In the genomic region with DNA sequence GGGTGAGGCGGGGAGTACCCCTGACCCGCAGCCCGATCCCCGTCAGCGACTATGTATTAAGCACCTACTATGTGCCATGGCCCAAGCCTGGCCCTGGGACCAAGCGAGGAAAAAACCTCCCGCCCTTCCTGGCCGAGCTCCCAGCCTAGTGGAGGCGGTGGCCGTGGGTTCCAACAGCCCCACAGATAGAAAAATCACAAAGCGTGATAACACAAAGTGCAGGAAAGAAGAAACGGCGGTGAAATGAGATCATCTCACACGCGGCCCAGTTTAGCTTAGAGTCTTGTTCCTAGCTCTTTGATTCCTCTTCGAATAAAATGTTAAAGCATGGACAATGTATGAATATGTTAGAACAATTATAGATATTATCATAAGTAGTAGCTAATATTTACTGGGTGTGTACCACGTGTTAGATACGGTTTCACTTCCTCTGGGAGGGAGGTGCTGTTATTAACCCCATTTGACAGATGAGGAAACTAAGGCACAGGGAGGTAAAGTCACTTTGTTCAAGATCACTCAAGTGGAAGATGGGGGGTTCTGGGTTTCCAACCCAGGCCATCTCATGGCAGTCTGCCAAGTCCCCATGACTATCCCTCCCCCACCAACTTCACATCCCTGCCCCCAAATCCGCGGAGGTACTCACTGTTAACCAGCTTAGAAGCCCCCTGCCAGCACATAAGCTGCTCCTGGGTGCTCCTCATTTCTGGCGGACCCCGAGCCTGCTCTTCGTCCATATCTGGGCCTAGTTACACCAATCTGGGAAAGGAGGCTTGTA, we compare ENCODE assay signal across 9 cellular contexts. TPM values are rescaled to one million over a fixed set of nuclear protein-coding genes. Genes with fewer than 3 reads are reported as not detected.
DNase-seq lines count a peak whose midpoint lies in the region; ATAC-seq and TF ChIP-seq lines count a peak whose summit lies in the region.
"Had no signal": no experiment of that assay in that cellular context is flagged by ENCODE, and none has a peak within 500 bp of the region (broad histone marks: within the 10 kb centered on the region; RNA-seq: fewer than 3 reads in every experiment).

No MANE protein-coding gene starts in this region.

- no peak overlapping the region for H2AFZ ChIP-seq in SK-N-SH (ENCODE audit: low read depth)
- H2AFZ ChIP-seq in hepatocyte, result no peak overlapping the region

- H3K27me3 ChIP-seq in SK-N-SH (ENCODE audit: insufficient read depth) (peaks cover 41% of the 10 kb centered on the region; the same call in 1 of the 2 replicates), hepatocyte (peaks cover 27% of the 10 kb centered on the region)

- no peak for TF ChIP-seq EP300 in SK-N-SH (IDR thresholded peaks at IDR 0.05; ENCODE audit: borderline replicate concordance in 1 of 2, low read depth in 1 of 2, low read length in 1 of 2)

- H3K36me3 ChIP-seq in SK-N-SH (replicated peaks in 1 of 2; ENCODE audit: control insufficient read depth in 1 of 2, insufficient read depth in 2 of 2, low read length in 1 of 2) (no peaks in the 10 kb centered on the region), hepatocyte (replicated peaks; ENCODE audit: insufficient read depth, low read depth) (no peaks in the 10 kb centered on the region)
- H3K36me3 ChIP-seq: SJCRH30 had no signal

- ATAC-seq in GM21390 (IDR thresholded peaks at IDR 0.05; ENCODE audit: unreplicated experiment), result no peak

- H3K36me3 Mint-ChIP-seq in activated CD4-positive, alpha-beta T cell treated with anti-CD3 and anti-CD28 coated beads, Interleukin-2, amount 10 ng/mL, durations not matched to agents 24 days and 14 days (ENCODE audit: low read depth), result no peaks in the 10 kb centered on the region

- H3K4me2 ChIP-seq in SK-N-SH, result peak overlapping the region; percentile 73; the same call in 1 of the 2 replicates
- H3K4me2 ChIP-seq in hepatocyte, result peak overlapping the region; percentile 78

- peak overlapping the region; percentile 83 for H3K27ac Mint-ChIP-seq in activated CD4-positive, alpha-beta T cell treated with anti-CD3 and anti-CD28 coated beads, Interleukin-2, amount 10 ng/mL, durations not matched to agents 24 days and 14 days

- CTCF ChIA-PET in SK-N-SH (lab: Yijun Ruan, JAX), result interaction anchor here (0.7 to 5.1 kb wide), 35 partner anchors 11 to 216 kb away, joined by 3 to 59 read pairs (median 5); a partner anchor contains a TSS

- no peak overlapping the region for H3K9ac ChIP-seq in SK-N-SH

- H3F3A ChIP-seq in SK-N-SH (replicated peaks; ENCODE audit: insufficient read depth), result peaks cover 6% of the 10 kb centered on the region

- H3K9me3 Mint-ChIP-seq in activated CD4-positive, alpha-beta T cell treated with anti-CD3 and anti-CD28 coated beads, Interleukin-2, amount 10 ng/mL, durations not matched to agents 24 days and 14 days, result no peaks in the 10 kb centered on the region

- no peak overlapping the region for H3K27ac ChIP-seq in SK-N-SH (ENCODE audit: low read depth in 2 of 2, low read length in 1 of 2)
- no peak overlapping the region for H3K27ac ChIP-seq in hepatocyte
- peak overlapping the region; percentile 65 for H3K27ac ChIP-seq in temporal lobe (ENCODE audit: low read depth, low read length)
- H3K27ac ChIP-seq: SJCRH30 had no signal

- intact Hi-C loops in activated CD4-positive, alpha-beta T cell treated with anti-CD3 and anti-CD28 coated beads, Interleukin-2, amount 10 ng/mL, durations not matched to agents 24 days and 14 days (cut with micrococcal nuclease), result loop anchor here (1.0 kb wide), 2 partner anchors 13 to 126 kb away; a partner anchor contains a TSS

- POLR2A ChIA-PET in SK-N-SH (lab: Yijun Ruan, JAX), result no interaction called here

- TF ChIP-seq CTCF in SK-N-SH (IDR thresholded peaks at IDR 0.05) (peak; percentile 9; the same call in 1 of the 2 replicates), hepatocyte (IDR thresholded peaks at IDR 0.05; ENCODE audit: poor library complexity) (no peak)

- H3K4me3 Mint-ChIP-seq in activated CD4-positive, alpha-beta T cell treated with anti-CD3 and anti-CD28 coated beads, Interleukin-2, amount 10 ng/mL, durations not matched to agents 24 days and 14 days, result peak overlapping the region; percentile 87

- no peak for TF ChIP-seq RAD21 in SK-N-SH (IDR thresholded peaks at IDR 0.05; ENCODE audit: low read length)

- WGBS in SK-N-SH (ENCODE audit: low lambda C conversion rate), result 28% methylated on average over 21 of the region's 23 CpGs
- 16% methylated on average over 23 of the region's 23 CpGs for WGBS in hepatocyte (ENCODE audit: low lambda C conversion rate, missing lambda C conversion rate)

- H3K79me2 ChIP-seq in SK-N-SH (ENCODE audit: insufficient read depth), result no peaks in the 10 kb centered on the region
- no peaks in the 10 kb centered on the region for H3K79me2 ChIP-seq in hepatocyte

- H3K9me3 ChIP-seq in SK-N-SH, result no peaks in the 10 kb centered on the region
- H3K9me3 ChIP-seq in hepatocyte (ENCODE audit: low read depth), result no peaks in the 10 kb centered on the region
- H3K9me3 ChIP-seq: SJCRH30 had no signal

- H3K4me1 ChIP-seq in SK-N-SH (ENCODE audit: control insufficient read depth in 1 of 2, insufficient read depth in 2 of 2, low read depth in 1 of 2, low read length in 1 of 2) (peaks cover 0 to 25% of the 10 kb centered on the region in 2 experiments; a peak in 2 of 4 replicates), hepatocyte (ENCODE audit: insufficient read depth) (peaks cover 40% of the 10 kb centered on the region)
- H3K4me1 ChIP-seq: SJCRH30 had no signal

- peaks cover 31% of the 10 kb centered on the region for H3K4me1 Mint-ChIP-seq in activated CD4-positive, alpha-beta T cell treated with anti-CD3 and anti-CD28 coated beads, Interleukin-2, amount 10 ng/mL, durations not matched to agents 24 days and 14 days

- H3K27me3 Mint-ChIP-seq in activated CD4-positive, alpha-beta T cell treated with anti-CD3 and anti-CD28 coated beads, Interleukin-2, amount 10 ng/mL, durations not matched to agents 24 days and 14 days, result peaks cover 23% of the 10 kb centered on the region

- H3K4me3 ChIP-seq in SK-N-SH (ENCODE audit: low read depth in 2 of 2, low read length in 1 of 2) (peak overlapping the region in 1 of 2 experiments; percentile 41; a peak in 2 of 4 replicates), hepatocyte (no peak overlapping the region)
- H3K4me3 ChIP-seq: SJCRH30 had no signal

- H3K9me2 ChIP-seq in SK-N-SH (no peaks in the 10 kb centered on the region), hepatocyte (replicated peaks; ENCODE audit: insufficient read depth) (no peaks in the 10 kb centered on the region)

- H4K20me1 ChIP-seq in SK-N-SH (ENCODE audit: insufficient read depth), result no peaks in the 10 kb centered on the region
- H4K20me1 ChIP-seq in hepatocyte (ENCODE audit: insufficient read depth, poor library complexity, severe bottlenecking), result no peaks in the 10 kb centered on the region

- peak; percentile 63 for DNase-seq in activated CD4-positive, alpha-beta T cell treated with anti-CD3 and anti-CD28 coated beads, Interleukin-2, amount 10 ng/mL, durations not matched to agents 24 days and 14 days
- DNase-seq in activated CD4-positive, alpha-beta T cell treated with anti-CD3 and anti-CD28 coated beads for 4 hours, result no peak
- no peak for DNase-seq in SK-N-SH
- DNase-seq in hepatocyte (ENCODE audit: low spot score), result no peak
- no peak for DNase-seq in SIG-M5 (lab: John Stamatoyannopoulos, UW)
- no peak for DNase-seq in stimulated activated CD4-positive, alpha-beta T cell treated with anti-CD3 and anti-CD28 coated beads, Interleukin-1b, Interleukin-23, amount 100 ng/mL, for 48 hours
- DNase-seq: SJCRH30 had no signal

RNA-seq across cellular contexts. Expression of a gene that starts 1.2 kb away (rescaled TPM):
- 0.23 TPM in 1 of 2 replicates, not detected in the other for total RNA-seq in activated CD4-positive, alpha-beta T cell treated with anti-CD3 and anti-CD28 coated beads, Interleukin-2, amount 10 ng/mL, durations not matched to agents 24 days and 14 days
- polyA plus RNA-seq in SK-N-SH (2012; rRNA removed) (0.10 and 0.44 TPM in 2 replicates), hepatocyte (0.22 and 0.46 TPM in 2 replicates)
- polyA plus RNA-seq in SK-N-SH (2012; cell fraction: cytosol; rRNA removed), result 0.20 and 0.21 TPM in 2 replicates
- 0.43 and 0.69 TPM in 2 replicates for polyA plus RNA-seq in SK-N-SH (2012; cell fraction: nucleus; rRNA removed)
- total RNA-seq in hepatocyte (0.27 TPM in 1 of 2 replicates, not detected in the other), temporal lobe (10.1 TPM)
- total RNA-seq: SJCRH30 had no signal

RNA-seq across cellular contexts. Expression of a gene that starts 3.2 kb away (rescaled TPM):
- 0.79 TPM in 1 of 2 replicates, not detected in the other for total RNA-seq in activated CD4-positive, alpha-beta T cell treated with anti-CD3 and anti-CD28 coated beads, Interleukin-2, amount 10 ng/mL, durations not matched to agents 24 days and 14 days
- polyA plus RNA-seq in SK-N-SH (2012; rRNA removed) (0.12 TPM in 1 of 2 replicates, not detected in the other), hepatocyte (18.5 and 22.0 TPM in 2 replicates)
- polyA plus RNA-seq in SK-N-SH (2012; cell fraction: cytosol; rRNA removed), result 0.17 TPM in 1 of 2 replicates, not detected in the other
- polyA plus RNA-seq in SK-N-SH (2012; cell fraction: nucleus; rRNA removed), result 0.31 and 0.38 TPM in 2 replicates
- total RNA-seq in hepatocyte (2.9 and 7.5 TPM in 2 replicates), temporal lobe (0.74 TPM)
- total RNA-seq: SJCRH30 had no signal

RNA-seq across cellular contexts. Expression of a gene that starts 7.0 kb away (rescaled TPM):
- 0.07 and 0.16 TPM in 2 replicates for total RNA-seq in activated CD4-positive, alpha-beta T cell treated with anti-CD3 and anti-CD28 coated beads, Interleukin-2, amount 10 ng/mL, durations not matched to agents 24 days and 14 days
- polyA plus RNA-seq in SK-N-SH (2012; rRNA removed), result 0.05 and 0.15 TPM in 2 replicates
- 0.03 TPM in 1 of 2 replicates, not detected in the other for polyA plus RNA-seq in SK-N-SH (2012; cell fraction: cytosol; rRNA removed)
- 1.1 and 1.2 TPM in 2 replicates for polyA plus RNA-seq in SK-N-SH (2012; cell fraction: nucleus; rRNA removed)
- 2.4 and 6.3 TPM in 2 replicates for total RNA-seq in hepatocyte
- polyA plus RNA-seq in hepatocyte, result 5.2 and 8.8 TPM in 2 replicates
- 5.2 TPM for total RNA-seq in temporal lobe
- total RNA-seq: SJCRH30 had no signal

RNA-seq across cellular contexts. Expression of a gene that starts 12.7 kb away (rescaled TPM):
- 273 and 286 TPM in 2 replicates for total RNA-seq in activated CD4-positive, alpha-beta T cell treated with anti-CD3 and anti-CD28 coated beads, Interleukin-2, amount 10 ng/mL, durations not matched to agents 24 days and 14 days
- polyA plus RNA-seq in SK-N-SH (2012; rRNA removed) (107 and 195 TPM in 2 replicates), hepatocyte (81.1 and 90.2 TPM in 2 replicates)
- 90.9 and 118 TPM in 2 replicates for polyA plus RNA-seq in SK-N-SH (2012; cell fraction: cytosol; rRNA removed)
- 64.6 and 65.4 TPM in 2 replicates for polyA plus RNA-seq in SK-N-SH (2012; cell fraction: nucleus; rRNA removed)
- total RNA-seq in hepatocyte (36.4 and 42.8 TPM in 2 replicates), temporal lobe (0.74 TPM)

RNA-seq across cellular contexts. Expression of a gene that starts 26.2 kb away (rescaled TPM):
- not detected in 2 replicates for total RNA-seq in activated CD4-positive, alpha-beta T cell treated with anti-CD3 and anti-CD28 coated beads, Interleukin-2, amount 10 ng/mL, durations not matched to agents 24 days and 14 days
- polyA plus RNA-seq in SK-N-SH (2012; rRNA removed), result not detected in 2 replicates
- not detected in 2 replicates for polyA plus RNA-seq in SK-N-SH (2012; cell fraction: cytosol; rRNA removed)
- polyA plus RNA-seq in SK-N-SH (2012; cell fraction: nucleus; rRNA removed), result not detected in 2 replicates
- 225 and 235 TPM in 2 replicates for total RNA-seq in hepatocyte
- polyA plus RNA-seq in hepatocyte, result 491 and 542 TPM in 2 replicates
- total RNA-seq in temporal lobe, result not detected
- total RNA-seq: SJCRH30 had no signal
